8 cellular contexts compared by ENCODE assay signal in genomic region chr2:96116879-96117533, GRCh38. TPM values are rescaled to one million over a fixed set of nuclear protein-coding genes. Genes with fewer than 3 reads are reported as not detected.
A peak's percentile ranks its signal among the peaks of the same experiment; 100 is the strongest.
DNase-seq lines count a peak whose midpoint lies in the region; ATAC-seq and TF ChIP-seq lines count a peak whose summit lies in the region.

No MANE protein-coding gene starts in this region.

- peak; percentile 72 for DNase-seq in GM06990 (ENCODE audit: extremely low read depth, insufficient read length)
- DNase-seq in Kasumi-1 (lab: John Stamatoyannopoulos, UW) = peak; percentile 17 to 29
- peak; percentile 49 for DNase-seq in activated CD4-positive, alpha-beta T cell treated with anti-CD3 and anti-CD28 coated beads for 1 hour
- peak; percentile 56 for DNase-seq in dermis blood vessel endothelial cell
- DNase-seq in lung microvascular endothelial cell (ENCODE audit: low read depth in 2 of 2) = peak; percentile 35 to 48
- peak; percentile 43 to 65 for DNase-seq in stimulated activated CD8-positive, alpha-beta memory T cell treated with anti-CD3 and anti-CD28 coated beads, Interleukin-2, amount 100 ng/mL, for 48 hours (ENCODE audit: low read depth in 2 of 2)
- DNase-seq in RKO (ENCODE audit: low spot score) = no peak

- peak; percentile 64 for ATAC-seq in GM21576 (IDR thresholded peaks at IDR 0.05; ENCODE audit: unreplicated experiment)

- peak; percentile 40 for TF ChIP-seq CTCF in GM06990 (IDR thresholded peaks at IDR 0.05; ENCODE audit: insufficient read depth, low read length, poor library complexity, severe bottlenecking)

- peak overlapping the region; percentile 57 for H3K4me3 ChIP-seq in GM06990 (replicated peaks; ENCODE audit: low read depth, low read length)

- H3K36me3 ChIP-seq in GM06990 (ENCODE audit: control insufficient read depth, insufficient read depth, low read length) = no peaks in the 10 kb centered on the region

- peaks cover 3% of the 10 kb centered on the region; the same call in 1 of the 2 replicates for H3K27me3 ChIP-seq in GM06990 (replicated peaks; ENCODE audit: control insufficient read depth, insufficient read depth, low read length)

RNA-seq across cellular contexts. Expression of gene ADRA2B, which starts 0.6 kb away (rescaled TPM):
- total RNA-seq in dermis blood vessel endothelial cell = 0.05 and 0.17 TPM in 2 replicates
- 0.22 TPM in 1 of 2 replicates, not detected in the other for total RNA-seq in lung microvascular endothelial cell

RNA-seq across cellular contexts. Expression of gene ASTL, which starts 21.3 kb away (rescaled TPM):
- total RNA-seq in dermis blood vessel endothelial cell (not detected in 2 replicates), lung microvascular endothelial cell (not detected in 2 replicates)

RNA-seq across cellular contexts. Expression of gene DUSP2, which starts 28.2 kb away (rescaled TPM):
- total RNA-seq in dermis blood vessel endothelial cell = 0.34 and 0.98 TPM in 2 replicates
- total RNA-seq in lung microvascular endothelial cell = 0.22 and 0.99 TPM in 2 replicates
